ENCODE assay signal across 1 cellular context in the genomic region with DNA sequence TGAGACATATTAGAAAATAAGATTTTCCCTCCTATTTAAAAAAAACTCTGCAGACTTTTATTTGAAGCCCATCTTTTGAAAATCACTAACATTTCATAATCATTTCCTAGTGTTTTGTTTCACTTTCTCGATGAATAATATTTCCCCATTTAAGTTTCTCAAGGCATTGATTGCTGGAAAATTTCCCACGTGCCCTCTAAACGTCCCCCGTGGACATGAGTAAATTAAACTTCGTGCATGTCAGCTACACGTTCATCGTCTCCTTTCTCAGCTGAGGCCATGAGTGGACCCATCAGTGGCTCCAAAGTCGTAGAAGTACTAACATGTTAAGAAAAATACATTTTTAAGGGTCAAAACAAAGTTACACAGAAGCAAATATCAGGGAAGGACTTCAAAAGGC.
TF ChIP-seq lines count a peak whose summit lies in the region.

No MANE protein-coding gene starts in this region.

TF ChIP-seq in WTC11, 78 proteins besides CTCF, POLR2A, EP300 and RAD21 (continued from another document):
- TF ChIP-seq, protein P1, sequence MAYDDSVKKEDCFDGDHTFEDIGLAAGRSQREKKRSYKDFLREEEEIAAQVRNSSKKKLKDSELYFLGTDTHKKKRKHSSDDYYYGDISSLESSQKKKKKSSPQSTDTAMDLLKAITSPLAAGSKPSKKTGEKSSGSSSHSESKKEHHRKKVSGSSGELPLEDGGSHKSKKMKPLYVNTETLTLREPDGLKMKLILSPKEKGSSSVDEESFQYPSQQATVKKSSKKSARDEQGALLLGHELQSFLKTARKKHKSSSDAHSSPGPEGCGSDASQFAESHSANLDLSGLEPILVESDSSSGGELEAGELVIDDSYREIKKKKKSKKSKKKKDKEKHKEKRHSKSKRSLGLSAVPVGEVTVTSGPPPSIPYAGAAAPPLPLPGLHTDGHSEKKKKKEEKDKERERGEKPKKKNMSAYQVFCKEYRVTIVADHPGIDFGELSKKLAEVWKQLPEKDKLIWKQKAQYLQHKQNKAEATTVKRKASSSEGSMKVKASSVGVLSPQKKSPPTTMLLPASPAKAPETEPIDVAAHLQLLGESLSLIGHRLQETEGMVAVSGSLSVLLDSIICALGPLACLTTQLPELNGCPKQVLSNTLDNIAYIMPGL (CRISPR knock-in tag; IDR thresholded peaks at IDR 0.05): no peak
- TF ChIP-seq, protein P2, sequence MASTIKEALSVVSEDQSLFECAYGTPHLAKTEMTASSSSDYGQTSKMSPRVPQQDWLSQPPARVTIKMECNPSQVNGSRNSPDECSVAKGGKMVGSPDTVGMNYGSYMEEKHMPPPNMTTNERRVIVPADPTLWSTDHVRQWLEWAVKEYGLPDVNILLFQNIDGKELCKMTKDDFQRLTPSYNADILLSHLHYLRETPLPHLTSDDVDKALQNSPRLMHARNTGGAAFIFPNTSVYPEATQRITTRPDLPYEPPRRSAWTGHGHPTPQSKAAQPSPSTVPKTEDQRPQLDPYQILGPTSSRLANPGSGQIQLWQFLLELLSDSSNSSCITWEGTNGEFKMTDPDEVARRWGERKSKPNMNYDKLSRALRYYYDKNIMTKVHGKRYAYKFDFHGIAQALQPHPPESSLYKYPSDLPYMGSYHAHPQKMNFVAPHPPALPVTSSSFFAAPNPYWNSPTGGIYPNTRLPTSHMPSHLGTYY (CRISPR knock-in tag; IDR thresholded peaks at IDR 0.05): no peak
- TF ChIP-seq, protein P3, sequence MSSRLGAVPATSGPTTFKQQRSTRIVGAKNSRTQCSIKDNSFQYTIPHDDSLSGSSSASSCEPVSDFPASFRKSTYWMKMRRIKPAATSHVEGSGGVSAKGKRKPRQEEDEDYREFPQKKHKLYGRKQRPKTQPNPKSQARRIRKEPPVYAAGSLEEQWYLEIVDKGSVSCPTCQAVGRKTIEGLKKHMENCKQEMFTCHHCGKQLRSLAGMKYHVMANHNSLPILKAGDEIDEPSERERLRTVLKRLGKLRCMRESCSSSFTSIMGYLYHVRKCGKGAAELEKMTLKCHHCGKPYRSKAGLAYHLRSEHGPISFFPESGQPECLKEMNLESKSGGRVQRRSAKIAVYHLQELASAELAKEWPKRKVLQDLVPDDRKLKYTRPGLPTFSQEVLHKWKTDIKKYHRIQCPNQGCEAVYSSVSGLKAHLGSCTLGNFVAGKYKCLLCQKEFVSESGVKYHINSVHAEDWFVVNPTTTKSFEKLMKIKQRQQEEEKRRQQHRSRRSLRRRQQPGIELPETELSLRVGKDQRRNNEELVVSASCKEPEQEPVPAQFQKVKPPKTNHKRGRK (CRISPR knock-in tag; IDR thresholded peaks at IDR 0.05; ENCODE audit: borderline replicate concordance): no peak
- TF ChIP-seq, protein P4, sequence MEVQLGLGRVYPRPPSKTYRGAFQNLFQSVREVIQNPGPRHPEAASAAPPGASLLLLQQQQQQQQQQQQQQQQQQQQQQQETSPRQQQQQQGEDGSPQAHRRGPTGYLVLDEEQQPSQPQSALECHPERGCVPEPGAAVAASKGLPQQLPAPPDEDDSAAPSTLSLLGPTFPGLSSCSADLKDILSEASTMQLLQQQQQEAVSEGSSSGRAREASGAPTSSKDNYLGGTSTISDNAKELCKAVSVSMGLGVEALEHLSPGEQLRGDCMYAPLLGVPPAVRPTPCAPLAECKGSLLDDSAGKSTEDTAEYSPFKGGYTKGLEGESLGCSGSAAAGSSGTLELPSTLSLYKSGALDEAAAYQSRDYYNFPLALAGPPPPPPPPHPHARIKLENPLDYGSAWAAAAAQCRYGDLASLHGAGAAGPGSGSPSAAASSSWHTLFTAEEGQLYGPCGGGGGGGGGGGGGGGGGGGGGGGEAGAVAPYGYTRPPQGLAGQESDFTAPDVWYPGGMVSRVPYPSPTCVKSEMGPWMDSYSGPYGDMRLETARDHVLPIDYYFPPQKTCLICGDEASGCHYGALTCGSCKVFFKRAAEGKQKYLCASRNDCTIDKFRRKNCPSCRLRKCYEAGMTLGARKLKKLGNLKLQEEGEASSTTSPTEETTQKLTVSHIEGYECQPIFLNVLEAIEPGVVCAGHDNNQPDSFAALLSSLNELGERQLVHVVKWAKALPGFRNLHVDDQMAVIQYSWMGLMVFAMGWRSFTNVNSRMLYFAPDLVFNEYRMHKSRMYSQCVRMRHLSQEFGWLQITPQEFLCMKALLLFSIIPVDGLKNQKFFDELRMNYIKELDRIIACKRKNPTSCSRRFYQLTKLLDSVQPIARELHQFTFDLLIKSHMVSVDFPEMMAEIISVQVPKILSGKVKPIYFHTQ (CRISPR knock-in tag; IDR thresholded peaks at IDR 0.05): no peak
- TF ChIP-seq, protein P5, sequence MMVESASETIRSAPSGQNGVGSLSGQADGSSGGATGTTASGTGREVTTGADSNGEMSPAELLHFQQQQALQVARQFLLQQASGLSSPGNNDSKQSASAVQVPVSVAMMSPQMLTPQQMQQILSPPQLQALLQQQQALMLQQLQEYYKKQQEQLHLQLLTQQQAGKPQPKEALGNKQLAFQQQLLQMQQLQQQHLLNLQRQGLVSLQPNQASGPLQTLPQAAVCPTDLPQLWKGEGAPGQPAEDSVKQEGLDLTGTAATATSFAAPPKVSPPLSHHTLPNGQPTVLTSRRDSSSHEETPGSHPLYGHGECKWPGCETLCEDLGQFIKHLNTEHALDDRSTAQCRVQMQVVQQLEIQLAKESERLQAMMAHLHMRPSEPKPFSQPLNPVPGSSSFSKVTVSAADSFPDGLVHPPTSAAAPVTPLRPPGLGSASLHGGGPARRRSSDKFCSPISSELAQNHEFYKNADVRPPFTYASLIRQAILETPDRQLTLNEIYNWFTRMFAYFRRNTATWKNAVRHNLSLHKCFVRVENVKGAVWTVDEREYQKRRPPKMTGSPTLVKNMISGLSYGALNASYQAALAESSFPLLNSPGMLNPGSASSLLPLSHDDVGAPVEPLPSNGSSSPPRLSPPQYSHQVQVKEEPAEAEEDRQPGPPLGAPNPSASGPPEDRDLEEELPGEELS (CRISPR knock-in tag; IDR thresholded peaks at IDR 0.05): no peak
- TF ChIP-seq JUN (CRISPR knock-in tag; IDR thresholded peaks at IDR 0.05): no peak
- TF ChIP-seq ZNF263 (CRISPR knock-in tag; IDR thresholded peaks at IDR 0.05; ENCODE audit: low read depth): no peak
TF ChIP-seq in WTC11: peak in this region for 0.
